In genomic region chrX:47723689-47724088, GRCh38 we compare ENCODE assay signal across 15 cellular contexts.
DNase-seq lines count a peak whose midpoint lies in the region; ATAC-seq and TF ChIP-seq lines count a peak whose summit lies in the region.
"Had no signal": no experiment of that assay in that cellular context is flagged by ENCODE, and none has a peak within 500 bp of the region (broad histone marks: within the 10 kb centered on the region; RNA-seq: fewer than 3 reads in every experiment).

No MANE protein-coding gene starts in this region.

- H3K9ac ChIP-seq in mammary epithelial cell (ENCODE audit: insufficient read depth, low read length): no peak overlapping the region

- no TSS peak for BruUV-seq in mammary epithelial cell (replicated peaks; lab: Mats Ljungman, UMichigan)

- H3K79me2 ChIP-seq in mammary epithelial cell (ENCODE audit: insufficient read depth, low read length): no peaks in the 10 kb centered on the region

- peak; percentile 28 to 31 for DNase-seq in activated T-cell treated with anti-CD3 and anti-CD28 coated beads, Interleukin-2, amount 50 U/mL, for 72 hours
- DNase-seq in activated T-cell treated with anti-CD3 and anti-CD28 coated beads, Interleukin-2, amount 50 U/mL, for 4 hours: no peak
- DNase-seq in NCI-H69 (lab: John Stamatoyannopoulos, UW) (peak; percentile 3), endothelial cell (ENCODE audit: low spot score) (peak; percentile 4), mammary epithelial cell (no peak)
- peak in 1 of 2 donors; percentile 46 for DNase-seq in stimulated activated effector memory CD8-positive, alpha-beta T cell treated with anti-CD3 and anti-CD28 coated beads, Interleukin-12 subunit alpha, Interleukin-12 subunit beta, amount 100 ng/mL, for 72 hours (ENCODE audit: low spot score in 2 of 2)
- no peak for DNase-seq in effector CD8-positive, alpha-beta T cell (lab: John Stamatoyannopoulos, UW)
- no peak for DNase-seq in naive thymus-derived CD8-positive, alpha-beta T cell
- DNase-seq: activated B cell treated with CpG ODN at 0.5 μM for 24 hours, C1 segment of cervical spinal cord, foreskin keratinocyte, kidney glomerular epithelial cell, NCI-H2227 treated with DMSO at 0.1 percent for 48 hours, SIG-M5 had no signal

- H3K4me1 Mint-ChIP-seq in activated T-cell treated with anti-CD3 and anti-CD28 coated beads, Interleukin-2, amount 50 U/mL, for 72 hours (ENCODE audit: low read depth): no peaks in the 10 kb centered on the region
- no peaks in the 10 kb centered on the region for H3K4me1 Mint-ChIP-seq in activated T-cell treated with anti-CD3 and anti-CD28 coated beads, Interleukin-2, amount 50 U/mL, for 4 hours (ENCODE audit: low read depth)
- H3K4me1 Mint-ChIP-seq in endothelial cell (ENCODE audit: unreplicated experiment): no peaks in the 10 kb centered on the region
- H3K4me1 Mint-ChIP-seq in stimulated activated effector memory CD8-positive, alpha-beta T cell treated with anti-CD3 and anti-CD28 coated beads, Interleukin-12 subunit alpha, Interleukin-12 subunit beta, amount 100 ng/mL, for 72 hours: no peaks in the 10 kb centered on the region
- H3K4me1 Mint-ChIP-seq in naive thymus-derived CD8-positive, alpha-beta T cell: peaks cover 0 to 3% (median 0%) of the 10 kb centered on the region in 4 donors
- H3K4me1 Mint-ChIP-seq: activated B cell treated with CpG ODN at 0.5 μM for 24 hours had no signal

- no peaks in the 10 kb centered on the region for H3K27me3 ChIP-seq in mammary epithelial cell (ENCODE audit: insufficient read depth, low read length)
- H3K27me3 ChIP-seq: foreskin keratinocyte had no signal

- H3K4me3 ChIP-seq in mammary epithelial cell (replicated peaks in 1 of 3; ENCODE audit: insufficient read depth in 1 of 3, low read depth in 2 of 3, low read length in 3 of 3): no peak overlapping the region

- in situ Hi-C loops in mammary epithelial cell (cut with MboI; ENCODE audit: low sequenced_read_pairs in 2 of 2): no loop called here

- dilution Hi-C loops in mammary epithelial cell (cut with HindIII; ENCODE audit: low sequenced_read_pairs): no loop called here

- H3K27ac Mint-ChIP-seq in activated T-cell treated with anti-CD3 and anti-CD28 coated beads, Interleukin-2, amount 50 U/mL, for 72 hours: no peak overlapping the region
- no peak overlapping the region for H3K27ac Mint-ChIP-seq in endothelial cell (ENCODE audit: unreplicated experiment)
- H3K27ac Mint-ChIP-seq in stimulated activated effector memory CD8-positive, alpha-beta T cell treated with anti-CD3 and anti-CD28 coated beads, Interleukin-12 subunit alpha, Interleukin-12 subunit beta, amount 100 ng/mL, for 72 hours: no peak overlapping the region
- peak overlapping the region in 1 of 10 donors; percentile 58 for H3K27ac Mint-ChIP-seq in naive thymus-derived CD8-positive, alpha-beta T cell
- H3K27ac Mint-ChIP-seq: activated B cell treated with CpG ODN at 0.5 μM for 24 hours; naive thymus-derived CD4-positive, alpha-beta T cell had no signal

- intact Hi-C loops in mammary epithelial cell (cut with micrococcal nuclease): loop anchor here (5.0 kb wide), 1 partner anchor 161 kb away; the partner anchor contains the start of gene ARAF

- H3K9me3 Mint-ChIP-seq in activated T-cell treated with anti-CD3 and anti-CD28 coated beads, Interleukin-2, amount 50 U/mL, for 72 hours: no peaks in the 10 kb centered on the region
- H3K9me3 Mint-ChIP-seq in activated T-cell treated with anti-CD3 and anti-CD28 coated beads, Interleukin-2, amount 50 U/mL, for 4 hours: no peaks in the 10 kb centered on the region
- H3K9me3 Mint-ChIP-seq in endothelial cell (ENCODE audit: unreplicated experiment): no peaks in the 10 kb centered on the region
- no peaks in the 10 kb centered on the region for H3K9me3 Mint-ChIP-seq in stimulated activated effector memory CD8-positive, alpha-beta T cell treated with anti-CD3 and anti-CD28 coated beads, Interleukin-12 subunit alpha, Interleukin-12 subunit beta, amount 100 ng/mL, for 72 hours
- no peaks in the 10 kb centered on the region for H3K9me3 Mint-ChIP-seq in naive thymus-derived CD8-positive, alpha-beta T cell
- H3K9me3 Mint-ChIP-seq: activated B cell treated with CpG ODN at 0.5 μM for 24 hours had no signal

- TF ChIP-seq CTCF in endothelial cell (IDR thresholded peaks at IDR 0.05; ENCODE audit: unreplicated experiment) (no peak), mammary epithelial cell (conservative IDR thresholded peaks at IDR 0.05 in 1 of 2, IDR thresholded peaks at IDR 0.05 in 1 of 2; ENCODE audit: extremely low read depth in 1 of 2, insufficient read depth in 1 of 2, low read depth in 1 of 2, low read length in 2 of 2) (no peak)

- 90% methylated on average over 5 of the region's 9 CpGs for WGBS in mammary epithelial cell (ENCODE audit: low coverage, missing lambda C conversion rate)

- H3K4me3 Mint-ChIP-seq in activated T-cell treated with anti-CD3 and anti-CD28 coated beads, Interleukin-2, amount 50 U/mL, for 72 hours: no peak overlapping the region
- no peak overlapping the region for H3K4me3 Mint-ChIP-seq in activated T-cell treated with anti-CD3 and anti-CD28 coated beads, Interleukin-2, amount 50 U/mL, for 4 hours
- no peak overlapping the region for H3K4me3 Mint-ChIP-seq in endothelial cell (ENCODE audit: unreplicated experiment)
- H3K4me3 Mint-ChIP-seq in stimulated activated effector memory CD8-positive, alpha-beta T cell treated with anti-CD3 and anti-CD28 coated beads, Interleukin-12 subunit alpha, Interleukin-12 subunit beta, amount 100 ng/mL, for 72 hours: no peak overlapping the region
- no peak overlapping the region for H3K4me3 Mint-ChIP-seq in naive thymus-derived CD8-positive, alpha-beta T cell
- H3K4me3 Mint-ChIP-seq: activated B cell treated with CpG ODN at 0.5 μM for 24 hours had no signal

- H3K27ac ChIP-seq in mammary epithelial cell (ENCODE audit: insufficient read depth, low read depth, low read length): no peak overlapping the region
- H3K27ac ChIP-seq: foreskin keratinocyte had no signal

- H3K36me3 ChIP-seq in mammary epithelial cell (ENCODE audit: insufficient read depth, low read length): no peaks in the 10 kb centered on the region

- H3K36me3 Mint-ChIP-seq in activated T-cell treated with anti-CD3 and anti-CD28 coated beads, Interleukin-2, amount 50 U/mL, for 72 hours (ENCODE audit: insufficient read depth in 2 of 2): no peaks in the 10 kb centered on the region
- H3K36me3 Mint-ChIP-seq in activated T-cell treated with anti-CD3 and anti-CD28 coated beads, Interleukin-2, amount 50 U/mL, for 4 hours (ENCODE audit: insufficient read depth): no peaks in the 10 kb centered on the region
- no peaks in the 10 kb centered on the region for H3K36me3 Mint-ChIP-seq in endothelial cell (ENCODE audit: low read depth, unreplicated experiment)
- no peaks in the 10 kb centered on the region for H3K36me3 Mint-ChIP-seq in stimulated activated effector memory CD8-positive, alpha-beta T cell treated with anti-CD3 and anti-CD28 coated beads, Interleukin-12 subunit alpha, Interleukin-12 subunit beta, amount 100 ng/mL, for 72 hours
- H3K36me3 Mint-ChIP-seq in naive thymus-derived CD8-positive, alpha-beta T cell: no peaks in the 10 kb centered on the region
- H3K36me3 Mint-ChIP-seq: naive thymus-derived CD4-positive, alpha-beta T cell had no signal

- POLR2A ChIA-PET in naive thymus-derived CD8-positive, alpha-beta T cell (lab: Charles Lee): no interaction called here

- CTCF ChIA-PET in mammary epithelial cell (lab: Charles Lee; ENCODE audit: low non-redundant PET): no interaction called here

- ATAC-seq in activated T-cell treated with anti-CD3 and anti-CD28 coated beads, Interleukin-2, amount 50 U/mL, for 72 hours (replicated peaks in 1 of 2): peak; percentile 30 to 46
- no peak for ATAC-seq in activated T-cell treated with anti-CD3 and anti-CD28 coated beads, Interleukin-2, amount 50 U/mL, for 4 hours
- ATAC-seq in stimulated activated effector memory CD8-positive, alpha-beta T cell treated with anti-CD3 and anti-CD28 coated beads, Interleukin-12 subunit alpha, Interleukin-12 subunit beta, amount 100 ng/mL, for 72 hours: peak; percentile 54
- no peak for ATAC-seq in naive thymus-derived CD8-positive, alpha-beta T cell
- ATAC-seq: foreskin keratinocyte; naive thymus-derived CD4-positive, alpha-beta T cell had no signal

- peaks cover 34% of the 10 kb centered on the region for H3K27me3 Mint-ChIP-seq in activated T-cell treated with anti-CD3 and anti-CD28 coated beads, Interleukin-2, amount 50 U/mL, for 72 hours (ENCODE audit: low read depth)
- H3K27me3 Mint-ChIP-seq in activated T-cell treated with anti-CD3 and anti-CD28 coated beads, Interleukin-2, amount 50 U/mL, for 4 hours (ENCODE audit: low read depth): no peaks in the 10 kb centered on the region
- H3K27me3 Mint-ChIP-seq in endothelial cell (ENCODE audit: unreplicated experiment): peaks cover 4% of the 10 kb centered on the region
- peaks cover 0 to 10% (median 2%) of the 10 kb centered on the region in 5 donors for H3K27me3 Mint-ChIP-seq in naive thymus-derived CD8-positive, alpha-beta T cell
- H3K27me3 Mint-ChIP-seq: activated B cell treated with CpG ODN at 0.5 μM for 24 hours had no signal

- no peaks in the 10 kb centered on the region for H3K4me1 ChIP-seq in mammary epithelial cell (ENCODE audit: insufficient read depth, low read length)
- H3K4me1 ChIP-seq: foreskin keratinocyte had no signal

- H3K4me2 ChIP-seq in mammary epithelial cell (ENCODE audit: insufficient read depth, low read depth, low read length): no peak overlapping the region

- H2AFZ ChIP-seq in mammary epithelial cell (ENCODE audit: low read depth, low read length): no peak overlapping the region

- H4K20me1 ChIP-seq in mammary epithelial cell (ENCODE audit: insufficient read depth, low read length): no peaks in the 10 kb centered on the region

- H3K9me3 ChIP-seq in mammary epithelial cell (replicated peaks; ENCODE audit: insufficient read depth, low read length): peaks cover 15% of the 10 kb centered on the region

Comparison
In these comparisons a context has a peak if more than half of its experiments do, and no peak if none do; other contexts are left out.
1. ATAC-seq: peak in activated T-cell treated with anti-CD3 and anti-CD28 coated beads, Interleukin-2, amount 50 U/mL, for 72 hours (2 of 2) and stimulated activated effector memory CD8-positive, alpha-beta T cell treated with anti-CD3 and anti-CD28 coated beads, Interleukin-12 subunit alpha, Interleukin-12 subunit beta, amount 100 ng/mL, for 72 hours (single experiment); none in activated T-cell treated with anti-CD3 and anti-CD28 coated beads, Interleukin-2, amount 50 U/mL, for 4 hours (0 of 2) and naive thymus-derived CD8-positive, alpha-beta T cell (0 of 2).
2. DNase-seq: peak in activated T-cell treated with anti-CD3 and anti-CD28 coated beads, Interleukin-2, amount 50 U/mL, for 72 hours (2 of 2), NCI-H69 (single experiment) and endothelial cell (single experiment); none in activated T-cell treated with anti-CD3 and anti-CD28 coated beads, Interleukin-2, amount 50 U/mL, for 4 hours (single experiment), mammary epithelial cell (single experiment), effector CD8-positive, alpha-beta T cell (single experiment) and naive thymus-derived CD8-positive, alpha-beta T cell (0 of 10).